Comparison of ENCODE assay signal across 1 cellular context in the genomic region with DNA sequence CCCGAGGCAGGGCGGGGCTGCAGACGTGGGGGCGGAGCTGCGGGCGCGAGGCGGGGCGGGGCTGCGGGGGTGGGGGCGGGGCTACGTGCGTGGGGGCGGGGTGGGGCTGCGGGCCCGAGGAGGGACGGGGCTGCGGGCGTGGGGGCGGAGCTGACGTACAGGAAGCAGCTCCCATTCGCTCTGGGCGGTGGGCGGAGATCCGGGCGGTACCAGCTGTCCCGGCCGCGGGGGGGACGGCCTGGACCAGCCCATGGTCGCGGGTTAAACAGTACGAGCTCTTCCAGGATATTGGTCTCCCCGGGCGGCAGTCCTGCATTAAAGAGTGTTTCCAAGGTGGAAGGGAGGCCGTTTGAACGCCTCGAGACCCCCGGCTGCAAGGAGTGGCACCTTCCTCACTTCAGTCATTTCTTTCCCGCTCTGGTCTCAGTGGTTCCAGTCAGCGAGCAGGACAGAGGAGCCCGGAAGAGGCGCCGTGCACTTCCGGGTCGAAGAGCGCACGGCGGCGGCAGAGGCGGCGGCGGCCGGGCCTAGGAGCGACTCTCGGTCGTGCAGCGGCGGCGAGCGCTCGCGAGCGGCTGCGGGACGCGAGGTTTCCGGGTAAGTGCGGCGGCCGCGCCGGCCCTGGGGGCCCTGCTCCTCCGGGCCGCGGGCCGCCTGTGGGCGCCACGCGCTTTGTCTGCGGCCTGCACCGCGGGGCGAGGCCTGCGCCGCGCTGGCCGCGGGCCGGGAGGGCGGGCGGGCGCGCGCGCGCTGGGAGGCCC.
TF ChIP-seq lines count a peak whose summit lies in the region.

A gene with protein sequence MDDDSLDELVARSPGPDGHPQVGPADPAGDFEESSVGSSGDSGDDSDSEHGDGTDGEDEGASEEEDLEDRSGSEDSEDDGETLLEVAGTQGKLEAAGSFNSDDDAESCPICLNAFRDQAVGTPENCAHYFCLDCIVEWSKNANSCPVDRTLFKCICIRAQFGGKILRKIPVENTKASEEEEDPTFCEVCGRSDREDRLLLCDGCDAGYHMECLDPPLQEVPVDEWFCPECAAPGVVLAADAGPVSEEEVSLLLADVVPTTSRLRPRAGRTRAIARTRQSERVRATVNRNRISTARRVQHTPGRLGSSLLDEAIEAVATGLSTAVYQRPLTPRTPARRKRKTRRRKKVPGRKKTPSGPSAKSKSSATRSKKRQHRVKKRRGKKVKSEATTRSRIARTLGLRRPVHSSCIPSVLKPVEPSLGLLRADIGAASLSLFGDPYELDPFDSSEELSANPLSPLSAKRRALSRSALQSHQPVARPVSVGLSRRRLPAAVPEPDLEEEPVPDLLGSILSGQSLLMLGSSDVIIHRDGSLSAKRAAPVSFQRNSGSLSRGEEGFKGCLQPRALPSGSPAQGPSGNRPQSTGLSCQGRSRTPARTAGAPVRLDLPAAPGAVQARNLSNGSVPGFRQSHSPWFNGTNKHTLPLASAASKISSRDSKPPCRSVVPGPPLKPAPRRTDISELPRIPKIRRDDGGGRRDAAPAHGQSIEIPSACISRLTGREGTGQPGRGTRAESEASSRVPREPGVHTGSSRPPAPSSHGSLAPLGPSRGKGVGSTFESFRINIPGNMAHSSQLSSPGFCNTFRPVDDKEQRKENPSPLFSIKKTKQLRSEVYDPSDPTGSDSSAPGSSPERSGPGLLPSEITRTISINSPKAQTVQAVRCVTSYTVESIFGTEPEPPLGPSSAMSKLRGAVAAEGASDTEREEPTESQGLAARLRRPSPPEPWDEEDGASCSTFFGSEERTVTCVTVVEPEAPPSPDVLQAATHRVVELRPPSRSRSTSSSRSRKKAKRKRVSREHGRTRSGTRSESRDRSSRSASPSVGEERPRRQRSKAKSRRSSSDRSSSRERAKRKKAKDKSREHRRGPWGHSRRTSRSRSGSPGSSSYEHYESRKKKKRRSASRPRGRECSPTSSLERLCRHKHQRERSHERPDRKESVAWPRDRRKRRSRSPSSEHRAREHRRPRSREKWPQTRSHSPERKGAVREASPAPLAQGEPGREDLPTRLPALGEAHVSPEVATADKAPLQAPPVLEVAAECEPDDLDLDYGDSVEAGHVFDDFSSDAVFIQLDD (N-terminal part only) (plus strand): TSS at position 475 of the 761 bp plus-strand sequence. CDS start 5,043 bp downstream, outside the sequence.

TF ChIP-seq in HepG2, 621 proteins besides CTCF, POLR2A, EP300 and RAD21 (continued from another document and continues in another):
- TF ChIP-seq, protein P1, sequence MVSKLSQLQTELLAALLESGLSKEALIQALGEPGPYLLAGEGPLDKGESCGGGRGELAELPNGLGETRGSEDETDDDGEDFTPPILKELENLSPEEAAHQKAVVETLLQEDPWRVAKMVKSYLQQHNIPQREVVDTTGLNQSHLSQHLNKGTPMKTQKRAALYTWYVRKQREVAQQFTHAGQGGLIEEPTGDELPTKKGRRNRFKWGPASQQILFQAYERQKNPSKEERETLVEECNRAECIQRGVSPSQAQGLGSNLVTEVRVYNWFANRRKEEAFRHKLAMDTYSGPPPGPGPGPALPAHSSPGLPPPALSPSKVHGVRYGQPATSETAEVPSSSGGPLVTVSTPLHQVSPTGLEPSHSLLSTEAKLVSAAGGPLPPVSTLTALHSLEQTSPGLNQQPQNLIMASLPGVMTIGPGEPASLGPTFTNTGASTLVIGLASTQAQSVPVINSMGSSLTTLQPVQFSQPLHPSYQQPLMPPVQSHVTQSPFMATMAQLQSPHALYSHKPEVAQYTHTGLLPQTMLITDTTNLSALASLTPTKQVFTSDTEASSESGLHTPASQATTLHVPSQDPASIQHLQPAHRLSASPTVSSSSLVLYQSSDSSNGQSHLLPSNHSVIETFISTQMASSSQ (IDR thresholded peaks at IDR 0.05; ENCODE audit: low read depth), result no peak
- TF ChIP-seq, protein P1 (CRISPR knock-in tag; IDR thresholded peaks at IDR 0.05; ENCODE audit: borderline replicate concordance), result no peak
- TF ChIP-seq U2AF1 (optimal IDR thresholded peaks at IDR 0.05; ENCODE audit: low read depth, low read length) (no peak), FOXP1 (IDR thresholded peaks at IDR 0.05) (no peak), FOXP1 (CRISPR knock-in tag; IDR thresholded peaks at IDR 0.05) (no peak), ZNF746 (CRISPR knock-in tag; IDR thresholded peaks at IDR 0.05) (peak; percentile 39; the same call in 1 of the 2 replicates), RXRB (CRISPR knock-in tag; IDR thresholded peaks at IDR 0.05; ENCODE audit: borderline replicate concordance) (peak; percentile 37; the same call in 1 of the 2 replicates), SIN3A (IDR thresholded peaks at IDR 0.05; ENCODE audit: borderline replicate concordance, low read depth, low read length) (peak; percentile 78; the same call in 1 of the 2 replicates), GATAD2A (CRISPR knock-in tag; IDR thresholded peaks at IDR 0.05) (no peak), ATF7 (IDR thresholded peaks at IDR 0.05) (peak; percentile 90), ATF7 (CRISPR knock-in tag; IDR thresholded peaks at IDR 0.05) (no peak), SPEN (CRISPR knock-in tag; IDR thresholded peaks at IDR 0.05; ENCODE audit: low read depth) (peak; percentile 53; the same call in 1 of the 2 replicates), ERF (CRISPR knock-in tag; IDR thresholded peaks at IDR 0.05) (peak; percentile 72), KDM5A (IDR thresholded peaks at IDR 0.05; ENCODE audit: borderline replicate concordance, low read length) (peak; percentile 45; the same call in 1 of the 2 replicates), NFYB (CRISPR knock-in tag; IDR thresholded peaks at IDR 0.05) (peak; percentile 58), ZNF350 (CRISPR knock-in tag; IDR thresholded peaks at IDR 0.05; ENCODE audit: borderline replicate concordance, low read depth) (peak; percentile 32; the same call in 1 of the 2 replicates), ZKSCAN5 (CRISPR knock-in tag; IDR thresholded peaks at IDR 0.05) (no peak), PTBP1 (IDR thresholded peaks at IDR 0.05; ENCODE audit: low read depth, low read length, poor library complexity, severe bottlenecking) (no peak), YEATS2 (CRISPR knock-in tag; IDR thresholded peaks at IDR 0.05; ENCODE audit: borderline replicate concordance) (peak; percentile 45; the same call in 1 of the 2 replicates), SRF (IDR thresholded peaks at IDR 0.05; ENCODE audit: low read depth, low read length) (no peak), HDAC2 (CRISPR knock-in tag; IDR thresholded peaks at IDR 0.05) (peak; percentile 39; the same call in 1 of the 2 replicates), BCL6 (CRISPR knock-in tag; IDR thresholded peaks at IDR 0.05) (peak; percentile 6; the same call in 1 of the 2 replicates), ZNF468 (CRISPR knock-in tag; IDR thresholded peaks at IDR 0.05) (0 out of 2 replicates have a peak, but pooled peaks have one; percentile 65), KMT2A (CRISPR knock-in tag; IDR thresholded peaks at IDR 0.05) (peak; percentile 75; the same call in 1 of the 2 replicates), NR2F6 (IDR thresholded peaks at IDR 0.05) (no peak), NR2F6 (CRISPR knock-in tag; IDR thresholded peaks at IDR 0.05) (no peak; the same call in 1 of the 2 replicates), ELF3 (CRISPR knock-in tag; IDR thresholded peaks at IDR 0.05) (peak; percentile 66), ZNF563 (CRISPR knock-in tag; IDR thresholded peaks at IDR 0.05) (0 out of 2 replicates have a peak, but pooled peaks have one; percentile 13), ZNF652 (CRISPR knock-in tag; IDR thresholded peaks at IDR 0.05; ENCODE audit: borderline replicate concordance, low read depth) (no peak), ZSCAN29 (CRISPR knock-in tag; conservative IDR thresholded peaks at IDR 0.05) (no peak), RBM39 (IDR thresholded peaks at IDR 0.05; ENCODE audit: low read depth, low read length, poor library complexity, severe bottlenecking) (peak; percentile 33), MEIS1 (CRISPR knock-in tag; IDR thresholded peaks at IDR 0.05; ENCODE audit: borderline replicate concordance) (no peak), NFKBIZ (CRISPR knock-in tag; IDR thresholded peaks at IDR 0.05) (peak; percentile 49; the same call in 1 of the 2 replicates), RARG (CRISPR knock-in tag; IDR thresholded peaks at IDR 0.05; ENCODE audit: low read depth) (no peak), ZNF20 (CRISPR knock-in tag; IDR thresholded peaks at IDR 0.05) (no peak), XRCC5 (optimal IDR thresholded peaks at IDR 0.05; ENCODE audit: low read length) (peak; percentile 52), JARID2 (CRISPR knock-in tag; IDR thresholded peaks at IDR 0.05; ENCODE audit: insufficient replicate concordance) (peak; percentile 63), ZNF878 (CRISPR knock-in tag; IDR thresholded peaks at IDR 0.05) (0 out of 2 replicates have a peak, but pooled peaks have one; percentile 42), ZNF7 (CRISPR knock-in tag; IDR thresholded peaks at IDR 0.05) (no peak), KLF15 (CRISPR knock-in tag; IDR thresholded peaks at IDR 0.05; ENCODE audit: borderline replicate concordance) (peak; percentile 84; the same call in 1 of the 2 replicates), HNRNPK (IDR thresholded peaks at IDR 0.05; ENCODE audit: low read depth, low read length, poor library complexity, severe bottlenecking) (peak; percentile 57)
- TF ChIP-seq, protein P2, sequence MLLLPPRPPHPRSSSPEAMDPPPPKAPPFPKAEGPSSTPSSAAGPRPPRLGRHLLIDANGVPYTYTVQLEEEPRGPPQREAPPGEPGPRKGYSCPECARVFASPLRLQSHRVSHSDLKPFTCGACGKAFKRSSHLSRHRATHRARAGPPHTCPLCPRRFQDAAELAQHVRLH (CRISPR knock-in tag; IDR thresholded peaks at IDR 0.05; ENCODE audit: borderline replicate concordance, low read depth), result peak; percentile 31; the same call in 1 of the 2 replicates
- TF ChIP-seq, protein P3, sequence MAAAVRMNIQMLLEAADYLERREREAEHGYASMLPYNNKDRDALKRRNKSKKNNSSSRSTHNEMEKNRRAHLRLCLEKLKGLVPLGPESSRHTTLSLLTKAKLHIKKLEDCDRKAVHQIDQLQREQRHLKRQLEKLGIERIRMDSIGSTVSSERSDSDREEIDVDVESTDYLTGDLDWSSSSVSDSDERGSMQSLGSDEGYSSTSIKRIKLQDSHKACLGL (CRISPR knock-in tag; IDR thresholded peaks at IDR 0.05), result no peak
- TF ChIP-seq, protein P4, sequence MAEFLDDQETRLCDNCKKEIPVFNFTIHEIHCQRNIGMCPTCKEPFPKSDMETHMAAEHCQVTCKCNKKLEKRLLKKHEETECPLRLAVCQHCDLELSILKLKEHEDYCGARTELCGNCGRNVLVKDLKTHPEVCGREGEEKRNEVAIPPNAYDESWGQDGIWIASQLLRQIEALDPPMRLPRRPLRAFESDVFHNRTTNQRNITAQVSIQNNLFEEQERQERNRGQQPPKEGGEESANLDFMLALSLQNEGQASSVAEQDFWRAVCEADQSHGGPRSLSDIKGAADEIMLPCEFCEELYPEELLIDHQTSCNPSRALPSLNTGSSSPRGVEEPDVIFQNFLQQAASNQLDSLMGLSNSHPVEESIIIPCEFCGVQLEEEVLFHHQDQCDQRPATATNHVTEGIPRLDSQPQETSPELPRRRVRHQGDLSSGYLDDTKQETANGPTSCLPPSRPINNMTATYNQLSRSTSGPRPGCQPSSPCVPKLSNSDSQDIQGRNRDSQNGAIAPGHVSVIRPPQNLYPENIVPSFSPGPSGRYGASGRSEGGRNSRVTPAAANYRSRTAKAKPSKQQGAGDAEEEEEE (CRISPR knock-in tag; IDR thresholded peaks at IDR 0.05; ENCODE audit: borderline replicate concordance), result no peak
- TF ChIP-seq, protein P5, sequence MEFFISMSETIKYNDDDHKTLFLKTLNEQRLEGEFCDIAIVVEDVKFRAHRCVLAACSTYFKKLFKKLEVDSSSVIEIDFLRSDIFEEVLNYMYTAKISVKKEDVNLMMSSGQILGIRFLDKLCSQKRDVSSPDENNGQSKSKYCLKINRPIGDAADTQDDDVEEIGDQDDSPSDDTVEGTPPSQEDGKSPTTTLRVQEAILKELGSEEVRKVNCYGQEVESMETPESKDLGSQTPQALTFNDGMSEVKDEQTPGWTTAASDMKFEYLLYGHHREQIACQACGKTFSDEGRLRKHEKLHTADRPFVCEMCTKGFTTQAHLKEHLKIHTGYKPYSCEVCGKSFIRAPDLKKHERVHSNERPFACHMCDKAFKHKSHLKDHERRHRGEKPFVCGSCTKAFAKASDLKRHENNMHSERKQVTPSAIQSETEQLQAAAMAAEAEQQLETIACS (CRISPR knock-in tag; IDR thresholded peaks at IDR 0.05), result peak; percentile 62; the same call in 1 of the 2 replicates
- TF ChIP-seq, protein P6, sequence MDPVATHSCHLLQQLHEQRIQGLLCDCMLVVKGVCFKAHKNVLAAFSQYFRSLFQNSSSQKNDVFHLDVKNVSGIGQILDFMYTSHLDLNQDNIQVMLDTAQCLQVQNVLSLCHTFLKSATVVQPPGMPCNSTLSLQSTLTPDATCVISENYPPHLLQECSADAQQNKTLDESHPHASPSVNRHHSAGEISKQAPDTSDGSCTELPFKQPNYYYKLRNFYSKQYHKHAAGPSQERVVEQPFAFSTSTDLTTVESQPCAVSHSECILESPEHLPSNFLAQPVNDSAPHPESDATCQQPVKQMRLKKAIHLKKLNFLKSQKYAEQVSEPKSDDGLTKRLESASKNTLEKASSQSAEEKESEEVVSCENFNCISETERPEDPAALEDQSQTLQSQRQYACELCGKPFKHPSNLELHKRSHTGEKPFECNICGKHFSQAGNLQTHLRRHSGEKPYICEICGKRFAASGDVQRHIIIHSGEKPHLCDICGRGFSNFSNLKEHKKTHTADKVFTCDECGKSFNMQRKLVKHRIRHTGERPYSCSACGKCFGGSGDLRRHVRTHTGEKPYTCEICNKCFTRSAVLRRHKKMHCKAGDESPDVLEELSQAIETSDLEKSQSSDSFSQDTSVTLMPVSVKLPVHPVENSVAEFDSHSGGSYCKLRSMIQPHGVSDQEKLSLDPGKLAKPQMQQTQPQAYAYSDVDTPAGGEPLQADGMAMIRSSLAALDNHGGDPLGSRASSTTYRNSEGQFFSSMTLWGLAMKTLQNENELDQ (CRISPR knock-in tag; IDR thresholded peaks at IDR 0.05; ENCODE audit: borderline replicate concordance), result no peak
- TF ChIP-seq, protein P7, sequence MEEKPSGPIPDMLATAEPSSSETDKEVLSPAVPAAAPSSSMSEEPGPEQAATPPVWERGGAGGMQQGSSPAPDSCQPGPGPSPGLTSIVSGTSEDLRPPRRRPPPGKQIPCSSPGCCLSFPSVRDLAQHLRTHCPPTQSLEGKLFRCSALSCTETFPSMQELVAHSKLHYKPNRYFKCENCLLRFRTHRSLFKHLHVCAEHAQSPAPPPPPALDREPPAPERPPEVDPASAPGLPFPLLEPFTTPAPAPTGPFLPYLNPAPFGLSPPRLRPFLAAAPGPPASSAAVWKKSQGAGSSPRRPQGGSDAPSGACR (CRISPR knock-in tag; IDR thresholded peaks at IDR 0.05), result no peak
